1 cellular context compared by ENCODE assay signal in the genomic region with DNA sequence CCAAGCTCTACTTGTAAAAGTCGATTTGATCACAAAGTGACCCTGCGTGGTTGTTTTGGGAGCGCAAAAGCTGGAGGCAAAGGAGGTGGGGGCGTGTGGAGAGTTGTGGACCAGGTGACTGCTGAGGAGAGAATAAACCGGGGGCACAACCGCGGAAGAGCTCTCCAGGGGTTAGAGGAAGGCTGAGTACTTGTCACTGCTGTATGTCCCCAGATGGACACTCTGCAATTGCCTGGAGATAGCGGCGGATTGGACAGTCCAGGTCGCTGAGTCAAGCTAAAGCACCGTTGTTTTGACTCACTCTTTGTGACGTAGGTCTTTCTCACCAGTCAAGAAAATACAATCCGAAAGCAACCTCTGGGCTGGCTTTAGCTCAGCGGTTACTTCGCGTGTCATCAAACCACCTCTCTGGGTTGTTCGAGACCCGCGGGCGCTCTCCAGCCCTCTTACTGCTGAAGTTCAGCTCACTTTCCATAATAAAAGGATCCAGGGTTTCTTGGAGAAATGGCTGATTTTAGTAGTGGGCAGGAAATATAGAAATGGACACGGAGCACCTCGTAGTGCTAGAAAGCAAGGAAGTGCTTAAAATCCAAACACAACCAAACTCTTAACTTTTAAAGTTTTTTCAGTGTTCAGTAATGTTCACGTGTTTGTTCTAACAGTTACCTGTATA.
TF ChIP-seq lines count a peak whose summit lies in the region.

No MANE protein-coding gene starts in this region.

TF ChIP-seq in K562, 482 proteins besides CTCF, POLR2A, EP300 and RAD21 (continued from another document and continues in another):
- TF ChIP-seq, protein P1, sequence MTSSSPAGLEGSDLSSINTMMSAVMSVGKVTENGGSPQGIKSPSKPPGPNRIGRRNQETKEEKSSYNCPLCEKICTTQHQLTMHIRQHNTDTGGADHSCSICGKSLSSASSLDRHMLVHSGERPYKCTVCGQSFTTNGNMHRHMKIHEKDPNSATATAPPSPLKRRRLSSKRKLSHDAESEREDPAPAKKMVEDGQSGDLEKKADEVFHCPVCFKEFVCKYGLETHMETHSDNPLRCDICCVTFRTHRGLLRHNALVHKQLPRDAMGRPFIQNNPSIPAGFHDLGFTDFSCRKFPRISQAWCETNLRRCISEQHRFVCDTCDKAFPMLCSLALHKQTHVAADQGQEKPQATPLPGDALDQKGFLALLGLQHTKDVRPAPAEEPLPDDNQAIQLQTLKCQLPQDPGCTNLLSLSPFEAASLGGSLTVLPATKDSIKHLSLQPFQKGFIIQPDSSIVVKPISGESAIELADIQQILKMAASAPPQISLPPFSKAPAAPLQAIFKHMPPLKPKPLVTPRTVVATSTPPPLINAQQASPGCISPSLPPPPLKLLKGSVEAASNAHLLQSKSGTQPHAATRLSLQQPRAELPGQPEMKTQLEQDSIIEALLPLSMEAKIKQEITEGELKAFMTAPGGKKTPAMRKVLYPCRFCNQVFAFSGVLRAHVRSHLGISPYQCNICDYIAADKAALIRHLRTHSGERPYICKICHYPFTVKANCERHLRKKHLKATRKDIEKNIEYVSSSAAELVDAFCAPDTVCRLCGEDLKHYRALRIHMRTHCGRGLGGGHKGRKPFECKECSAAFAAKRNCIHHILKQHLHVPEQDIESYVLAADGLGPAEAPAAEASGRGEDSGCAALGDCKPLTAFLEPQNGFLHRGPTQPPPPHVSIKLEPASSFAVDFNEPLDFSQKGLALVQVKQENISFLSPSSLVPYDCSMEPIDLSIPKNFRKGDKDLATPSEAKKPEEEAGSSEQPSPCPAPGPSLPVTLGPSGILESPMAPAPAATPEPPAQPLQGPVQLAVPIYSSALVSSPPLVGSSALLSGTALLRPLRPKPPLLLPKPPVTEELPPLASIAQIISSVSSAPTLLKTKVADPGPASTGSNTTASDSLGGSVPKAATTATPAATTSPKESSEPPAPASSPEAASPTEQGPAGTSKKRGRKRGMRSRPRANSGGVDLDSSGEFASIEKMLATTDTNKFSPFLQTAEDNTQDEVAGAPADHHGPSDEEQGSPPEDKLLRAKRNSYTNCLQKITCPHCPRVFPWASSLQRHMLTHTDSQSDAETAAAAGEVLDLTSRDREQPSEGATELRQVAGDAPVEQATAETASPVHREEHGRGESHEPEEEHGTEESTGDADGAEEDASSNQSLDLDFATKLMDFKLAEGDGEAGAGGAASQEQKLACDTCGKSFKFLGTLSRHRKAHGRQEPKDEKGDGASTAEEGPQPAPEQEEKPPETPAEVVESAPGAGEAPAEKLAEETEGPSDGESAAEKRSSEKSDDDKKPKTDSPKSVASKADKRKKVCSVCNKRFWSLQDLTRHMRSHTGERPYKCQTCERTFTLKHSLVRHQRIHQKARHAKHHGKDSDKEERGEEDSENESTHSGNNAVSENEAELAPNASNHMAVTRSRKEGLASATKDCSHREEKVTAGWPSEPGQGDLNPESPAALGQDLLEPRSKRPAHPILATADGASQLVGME (CRISPR knock-in tag; IDR thresholded peaks at IDR 0.05), result no peak
- TF ChIP-seq, protein P2, sequence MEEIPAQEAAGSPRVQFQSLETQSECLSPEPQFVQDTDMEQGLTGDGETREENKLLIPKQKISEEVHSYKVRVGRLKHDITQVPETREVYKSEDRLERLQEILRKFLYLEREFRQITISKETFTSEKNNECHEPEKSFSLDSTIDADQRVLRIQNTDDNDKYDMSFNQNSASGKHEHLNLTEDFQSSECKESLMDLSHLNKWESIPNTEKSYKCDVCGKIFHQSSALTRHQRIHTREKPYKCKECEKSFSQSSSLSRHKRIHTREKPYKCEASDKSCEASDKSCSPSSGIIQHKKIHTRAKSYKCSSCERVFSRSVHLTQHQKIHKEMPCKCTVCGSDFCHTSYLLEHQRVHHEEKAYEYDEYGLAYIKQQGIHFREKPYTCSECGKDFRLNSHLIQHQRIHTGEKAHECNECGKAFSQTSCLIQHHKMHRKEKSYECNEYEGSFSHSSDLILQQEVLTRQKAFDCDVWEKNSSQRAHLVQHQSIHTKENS (CRISPR knock-in tag; IDR thresholded peaks at IDR 0.05), result no peak
- TF ChIP-seq PRPF4 (IDR thresholded peaks at IDR 0.05; ENCODE audit: insufficient read depth, low read depth, low read length, poor library complexity, severe bottlenecking) (no peak), NR2F6 (CRISPR knock-in tag; IDR thresholded peaks at IDR 0.05) (no peak), FOXJ3 (CRISPR knock-in tag; IDR thresholded peaks at IDR 0.05) (no peak), ZC3H8 (IDR thresholded peaks at IDR 0.05) (no peak), FOXP1 (CRISPR knock-in tag; IDR thresholded peaks at IDR 0.05) (peak; percentile 86), PHTF2 (CRISPR knock-in tag; IDR thresholded peaks at IDR 0.05) (no peak), DPF2 (IDR thresholded peaks at IDR 0.05) (0 out of 2 replicates have a peak, but pooled peaks have one; percentile 20), ATF1 (CRISPR knock-in tag; IDR thresholded peaks at IDR 0.05) (peak; percentile 67), ATF1 (tag; IDR thresholded peaks at IDR 0.05) (peak; percentile 99), GABPB1 (CRISPR knock-in tag; IDR thresholded peaks at IDR 0.05) (no peak; the same call in none of the 2 replicates), RAD51 (IDR thresholded peaks at IDR 0.05; ENCODE audit: borderline replicate concordance, low read depth) (no peak), ZKSCAN8 (CRISPR knock-in tag; IDR thresholded peaks at IDR 0.05) (0 out of 2 replicates have a peak, but pooled peaks have one; percentile 49), MTA2 (IDR thresholded peaks at IDR 0.05; ENCODE audit: low read depth) (no peak), CBX1 (IDR thresholded peaks at IDR 0.05; ENCODE audit: low read depth) (no peak), ZNF444 (CRISPR knock-in tag; IDR thresholded peaks at IDR 0.05) (no peak), ILF3 (IDR thresholded peaks at IDR 0.05; ENCODE audit: borderline replicate concordance) (peak; percentile 99), TCF7 (IDR thresholded peaks at IDR 0.05; ENCODE audit: borderline replicate concordance) (no peak; the same call in 1 of the 2 replicates), ZNF445 (CRISPR knock-in tag; IDR thresholded peaks at IDR 0.05; ENCODE audit: low read depth) (no peak)
- TF ChIP-seq, protein P3, sequence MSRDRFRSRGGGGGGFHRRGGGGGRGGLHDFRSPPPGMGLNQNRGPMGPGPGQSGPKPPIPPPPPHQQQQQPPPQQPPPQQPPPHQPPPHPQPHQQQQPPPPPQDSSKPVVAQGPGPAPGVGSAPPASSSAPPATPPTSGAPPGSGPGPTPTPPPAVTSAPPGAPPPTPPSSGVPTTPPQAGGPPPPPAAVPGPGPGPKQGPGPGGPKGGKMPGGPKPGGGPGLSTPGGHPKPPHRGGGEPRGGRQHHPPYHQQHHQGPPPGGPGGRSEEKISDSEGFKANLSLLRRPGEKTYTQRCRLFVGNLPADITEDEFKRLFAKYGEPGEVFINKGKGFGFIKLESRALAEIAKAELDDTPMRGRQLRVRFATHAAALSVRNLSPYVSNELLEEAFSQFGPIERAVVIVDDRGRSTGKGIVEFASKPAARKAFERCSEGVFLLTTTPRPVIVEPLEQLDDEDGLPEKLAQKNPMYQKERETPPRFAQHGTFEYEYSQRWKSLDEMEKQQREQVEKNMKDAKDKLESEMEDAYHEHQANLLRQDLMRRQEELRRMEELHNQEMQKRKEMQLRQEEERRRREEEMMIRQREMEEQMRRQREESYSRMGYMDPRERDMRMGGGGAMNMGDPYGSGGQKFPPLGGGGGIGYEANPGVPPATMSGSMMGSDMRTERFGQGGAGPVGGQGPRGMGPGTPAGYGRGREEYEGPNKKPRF (IDR thresholded peaks at IDR 0.05; ENCODE audit: low read depth, low read length), result no peak
- TF ChIP-seq, protein P4, sequence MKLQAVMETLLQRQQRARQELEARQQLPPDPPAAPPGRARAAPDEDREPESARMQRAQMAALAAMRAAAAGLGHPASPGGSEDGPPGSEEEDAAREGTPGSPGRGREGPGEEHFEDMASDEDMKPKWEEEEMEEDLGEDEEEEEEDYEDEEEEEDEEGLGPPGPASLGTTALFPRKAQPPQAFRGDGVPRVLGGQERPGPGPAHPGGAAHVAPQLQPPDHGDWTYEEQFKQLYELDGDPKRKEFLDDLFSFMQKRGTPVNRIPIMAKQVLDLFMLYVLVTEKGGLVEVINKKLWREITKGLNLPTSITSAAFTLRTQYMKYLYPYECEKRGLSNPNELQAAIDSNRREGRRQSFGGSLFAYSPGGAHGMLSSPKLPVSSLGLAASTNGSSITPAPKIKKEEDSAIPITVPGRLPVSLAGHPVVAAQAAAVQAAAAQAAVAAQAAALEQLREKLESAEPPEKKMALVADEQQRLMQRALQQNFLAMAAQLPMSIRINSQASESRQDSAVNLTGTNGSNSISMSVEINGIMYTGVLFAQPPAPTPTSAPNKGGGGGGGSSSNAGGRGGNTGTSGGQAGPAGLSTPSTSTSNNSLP (IDR thresholded peaks at IDR 0.05; ENCODE audit: borderline replicate concordance, low read depth, low read length), result peak; percentile 69; the same call in 1 of the 2 replicates
- TF ChIP-seq, protein P5, sequence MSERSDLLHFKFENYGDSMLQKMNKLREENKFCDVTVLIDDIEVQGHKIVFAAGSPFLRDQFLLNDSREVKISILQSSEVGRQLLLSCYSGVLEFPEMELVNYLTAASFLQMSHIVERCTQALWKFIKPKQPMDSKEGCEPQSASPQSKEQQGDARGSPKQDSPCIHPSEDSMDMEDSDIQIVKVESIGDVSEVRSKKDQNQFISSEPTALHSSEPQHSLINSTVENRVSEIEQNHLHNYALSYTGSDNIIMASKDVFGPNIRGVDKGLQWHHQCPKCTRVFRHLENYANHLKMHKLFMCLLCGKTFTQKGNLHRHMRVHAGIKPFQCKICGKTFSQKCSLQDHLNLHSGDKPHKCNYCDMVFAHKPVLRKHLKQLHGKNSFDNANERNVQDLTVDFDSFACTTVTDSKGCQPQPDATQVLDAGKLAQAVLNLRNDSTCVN (CRISPR knock-in tag; IDR thresholded peaks at IDR 0.05), result no peak
- TF ChIP-seq, protein P6, sequence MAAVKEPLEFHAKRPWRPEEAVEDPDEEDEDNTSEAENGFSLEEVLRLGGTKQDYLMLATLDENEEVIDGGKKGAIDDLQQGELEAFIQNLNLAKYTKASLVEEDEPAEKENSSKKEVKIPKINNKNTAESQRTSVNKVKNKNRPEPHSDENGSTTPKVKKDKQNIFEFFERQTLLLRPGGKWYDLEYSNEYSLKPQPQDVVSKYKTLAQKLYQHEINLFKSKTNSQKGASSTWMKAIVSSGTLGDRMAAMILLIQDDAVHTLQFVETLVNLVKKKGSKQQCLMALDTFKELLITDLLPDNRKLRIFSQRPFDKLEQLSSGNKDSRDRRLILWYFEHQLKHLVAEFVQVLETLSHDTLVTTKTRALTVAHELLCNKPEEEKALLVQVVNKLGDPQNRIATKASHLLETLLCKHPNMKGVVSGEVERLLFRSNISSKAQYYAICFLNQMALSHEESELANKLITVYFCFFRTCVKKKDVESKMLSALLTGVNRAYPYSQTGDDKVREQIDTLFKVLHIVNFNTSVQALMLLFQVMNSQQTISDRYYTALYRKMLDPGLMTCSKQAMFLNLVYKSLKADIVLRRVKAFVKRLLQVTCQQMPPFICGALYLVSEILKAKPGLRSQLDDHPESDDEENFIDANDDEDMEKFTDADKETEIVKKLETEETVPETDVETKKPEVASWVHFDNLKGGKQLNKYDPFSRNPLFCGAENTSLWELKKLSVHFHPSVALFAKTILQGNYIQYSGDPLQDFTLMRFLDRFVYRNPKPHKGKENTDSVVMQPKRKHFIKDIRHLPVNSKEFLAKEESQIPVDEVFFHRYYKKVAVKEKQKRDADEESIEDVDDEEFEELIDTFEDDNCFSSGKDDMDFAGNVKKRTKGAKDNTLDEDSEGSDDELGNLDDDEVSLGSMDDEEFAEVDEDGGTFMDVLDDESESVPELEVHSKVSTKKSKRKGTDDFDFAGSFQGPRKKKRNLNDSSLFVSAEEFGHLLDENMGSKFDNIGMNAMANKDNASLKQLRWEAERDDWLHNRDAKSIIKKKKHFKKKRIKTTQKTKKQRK (IDR thresholded peaks at IDR 0.05; ENCODE audit: borderline replicate concordance, low read depth, low read length), result no peak
- TF ChIP-seq, protein P7, sequence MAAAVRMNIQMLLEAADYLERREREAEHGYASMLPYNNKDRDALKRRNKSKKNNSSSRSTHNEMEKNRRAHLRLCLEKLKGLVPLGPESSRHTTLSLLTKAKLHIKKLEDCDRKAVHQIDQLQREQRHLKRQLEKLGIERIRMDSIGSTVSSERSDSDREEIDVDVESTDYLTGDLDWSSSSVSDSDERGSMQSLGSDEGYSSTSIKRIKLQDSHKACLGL (CRISPR knock-in tag; IDR thresholded peaks at IDR 0.05; ENCODE audit: borderline replicate concordance, poor library complexity, severe bottlenecking), result no peak
- TF ChIP-seq, protein P8, sequence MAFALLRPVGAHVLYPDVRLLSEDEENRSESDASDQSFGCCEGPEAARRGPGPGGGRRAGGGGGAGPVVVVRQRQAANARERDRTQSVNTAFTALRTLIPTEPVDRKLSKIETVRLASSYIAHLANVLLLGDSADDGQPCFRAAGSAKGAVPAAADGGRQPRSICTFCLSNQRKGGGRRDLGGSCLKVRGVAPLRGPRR (CRISPR knock-in tag; IDR thresholded peaks at IDR 0.05), result no peak
- TF ChIP-seq, protein P9, sequence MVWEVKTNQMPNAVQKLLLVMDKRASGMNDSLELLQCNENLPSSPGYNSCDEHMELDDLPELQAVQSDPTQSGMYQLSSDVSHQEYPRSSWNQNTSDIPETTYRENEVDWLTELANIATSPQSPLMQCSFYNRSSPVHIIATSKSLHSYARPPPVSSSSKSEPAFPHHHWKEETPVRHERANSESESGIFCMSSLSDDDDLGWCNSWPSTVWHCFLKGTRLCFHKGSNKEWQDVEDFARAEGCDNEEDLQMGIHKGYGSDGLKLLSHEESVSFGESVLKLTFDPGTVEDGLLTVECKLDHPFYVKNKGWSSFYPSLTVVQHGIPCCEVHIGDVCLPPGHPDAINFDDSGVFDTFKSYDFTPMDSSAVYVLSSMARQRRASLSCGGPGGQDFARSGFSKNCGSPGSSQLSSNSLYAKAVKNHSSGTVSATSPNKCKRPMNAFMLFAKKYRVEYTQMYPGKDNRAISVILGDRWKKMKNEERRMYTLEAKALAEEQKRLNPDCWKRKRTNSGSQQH (CRISPR knock-in tag; IDR thresholded peaks at IDR 0.05), result no peak
- TF ChIP-seq, protein P10, sequence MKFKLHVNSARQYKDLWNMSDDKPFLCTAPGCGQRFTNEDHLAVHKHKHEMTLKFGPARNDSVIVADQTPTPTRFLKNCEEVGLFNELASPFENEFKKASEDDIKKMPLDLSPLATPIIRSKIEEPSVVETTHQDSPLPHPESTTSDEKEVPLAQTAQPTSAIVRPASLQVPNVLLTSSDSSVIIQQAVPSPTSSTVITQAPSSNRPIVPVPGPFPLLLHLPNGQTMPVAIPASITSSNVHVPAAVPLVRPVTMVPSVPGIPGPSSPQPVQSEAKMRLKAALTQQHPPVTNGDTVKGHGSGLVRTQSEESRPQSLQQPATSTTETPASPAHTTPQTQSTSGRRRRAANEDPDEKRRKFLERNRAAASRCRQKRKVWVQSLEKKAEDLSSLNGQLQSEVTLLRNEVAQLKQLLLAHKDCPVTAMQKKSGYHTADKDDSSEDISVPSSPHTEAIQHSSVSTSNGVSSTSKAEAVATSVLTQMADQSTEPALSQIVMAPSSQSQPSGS (CRISPR knock-in tag; IDR thresholded peaks at IDR 0.05), result no peak
- TF ChIP-seq, protein P11, sequence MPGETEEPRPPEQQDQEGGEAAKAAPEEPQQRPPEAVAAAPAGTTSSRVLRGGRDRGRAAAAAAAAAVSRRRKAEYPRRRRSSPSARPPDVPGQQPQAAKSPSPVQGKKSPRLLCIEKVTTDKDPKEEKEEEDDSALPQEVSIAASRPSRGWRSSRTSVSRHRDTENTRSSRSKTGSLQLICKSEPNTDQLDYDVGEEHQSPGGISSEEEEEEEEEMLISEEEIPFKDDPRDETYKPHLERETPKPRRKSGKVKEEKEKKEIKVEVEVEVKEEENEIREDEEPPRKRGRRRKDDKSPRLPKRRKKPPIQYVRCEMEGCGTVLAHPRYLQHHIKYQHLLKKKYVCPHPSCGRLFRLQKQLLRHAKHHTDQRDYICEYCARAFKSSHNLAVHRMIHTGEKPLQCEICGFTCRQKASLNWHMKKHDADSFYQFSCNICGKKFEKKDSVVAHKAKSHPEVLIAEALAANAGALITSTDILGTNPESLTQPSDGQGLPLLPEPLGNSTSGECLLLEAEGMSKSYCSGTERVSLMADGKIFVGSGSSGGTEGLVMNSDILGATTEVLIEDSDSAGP (CRISPR knock-in tag; IDR thresholded peaks at IDR 0.05), result no peak
